Comparison of ENCODE assay signal across 8 cellular contexts in the genomic region with DNA sequence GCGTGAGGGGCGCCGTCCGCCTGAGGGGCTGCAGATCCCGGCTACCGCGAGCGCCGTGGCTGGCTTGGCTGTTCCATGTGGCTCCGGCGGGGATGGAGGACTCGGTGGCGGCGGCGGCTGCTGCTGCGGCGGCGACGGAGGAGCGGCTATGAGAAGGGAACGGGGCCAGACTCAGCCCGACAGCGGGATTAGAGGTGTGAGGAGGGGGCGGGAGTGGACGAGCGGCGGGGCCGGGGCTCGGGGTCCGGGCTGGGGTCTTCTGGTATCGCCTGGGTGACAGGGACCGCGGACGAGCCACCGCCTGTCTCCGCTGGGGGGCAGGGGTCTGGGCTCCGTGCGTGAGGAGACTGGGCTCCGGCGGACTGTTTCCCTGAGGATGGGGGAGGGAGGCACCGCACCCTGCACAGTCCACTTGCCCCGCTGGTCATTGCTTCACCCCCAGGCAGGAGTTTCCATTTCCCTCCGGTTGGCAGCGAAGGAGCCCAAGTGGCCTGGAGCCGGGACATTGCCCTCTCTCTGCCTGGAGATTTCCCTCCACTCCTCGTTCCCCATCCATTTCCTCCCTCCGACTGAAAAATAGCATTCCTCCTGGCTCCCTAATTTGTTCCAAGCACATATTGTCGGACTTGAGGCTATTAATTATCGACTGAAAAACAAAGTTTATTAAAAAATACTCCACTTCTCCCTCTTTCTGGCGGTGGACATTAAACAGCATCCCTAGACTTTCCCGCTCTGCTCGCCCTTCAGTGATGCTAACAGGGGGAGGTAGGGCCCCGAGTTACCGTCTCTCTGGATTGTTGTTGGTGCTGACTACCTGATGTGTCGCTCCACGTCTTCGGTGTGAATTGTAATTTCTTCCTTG. TPM values are rescaled to one million over a fixed set of nuclear protein-coding genes. Genes with fewer than 3 reads are reported as not detected.
DNase-seq lines count a peak whose midpoint lies in the region; ATAC-seq and TF ChIP-seq lines count a peak whose summit lies in the region.

No MANE protein-coding gene starts in this region.

- peak overlapping the region; percentile 88 for H3K4me2 ChIP-seq in KMS-11
- H3K4me2 ChIP-seq in skeletal muscle satellite cell (ENCODE audit: low read length), result peak overlapping the region; percentile 90

- intact Hi-C loops in CD8-positive, alpha-beta T cell (cut with DNase I, micrococcal nuclease), result loop anchor here (1.0 to 10.0 kb wide), 14 partner anchors 401 to 1951 kb away; a partner anchor contains a TSS

- no peaks in the 10 kb centered on the region for H4K20me1 ChIP-seq in KMS-11 (ENCODE audit: insufficient read depth)

- H3K4me3 ChIP-seq in CD8-positive, alpha-beta T cell (ENCODE audit: low read depth, low read length), result peak overlapping the region; percentile 74
- H3K4me3 ChIP-seq in KMS-11 (IDR thresholded peaks at IDR 0.05; ENCODE audit: insufficient read depth, low read depth, low read length) (peak overlapping the region; percentile 88), skeletal muscle satellite cell (ENCODE audit: low read length) (peak overlapping the region; percentile 92)

- TF ChIP-seq CTCF in CD8-positive, alpha-beta T cell (IDR thresholded peaks at IDR 0.05), result peak; percentile 25
- peak; percentile 26; the same call in 1 of the 2 replicates for TF ChIP-seq CTCF in KMS-11 (conservative IDR thresholded peaks at IDR 0.05; ENCODE audit: low read depth, low read length)

- CTCF ChIA-PET in CD8-positive, alpha-beta T cell (lab: Charles Lee), result no interaction called here

- no peaks in the 10 kb centered on the region for H3K27me3 ChIP-seq in CD8-positive, alpha-beta T cell (ENCODE audit: insufficient read depth, low read length)
- H3K27me3 ChIP-seq in KMS-11 (ENCODE audit: insufficient read depth, low read depth), result no peaks in the 10 kb centered on the region
- no peaks in the 10 kb centered on the region for H3K27me3 ChIP-seq in skeletal muscle satellite cell (ENCODE audit: control insufficient read depth, insufficient read depth, low read length)

- H3K4me3 Mint-ChIP-seq in CD8-positive, alpha-beta T cell, result peak overlapping the region; percentile 85
- H3K4me3 Mint-ChIP-seq in T-helper 17 cell (peak overlapping the region; percentile 96), immature natural killer cell (peak overlapping the region; percentile 91 to 97 (median 94))

- H3K36me3 Mint-ChIP-seq in CD8-positive, alpha-beta T cell, result peaks cover 14% of the 10 kb centered on the region
- H3K36me3 Mint-ChIP-seq in T-helper 17 cell (ENCODE audit: low read depth) (peaks cover 10% of the 10 kb centered on the region), immature natural killer cell (peaks cover 0 to 4% (median 4%) of the 10 kb centered on the region in 3 donors)

- ATAC-seq in CD8-positive, alpha-beta T cell, result peak; percentile 7
- peak; percentile 1 for ATAC-seq in GM19372 (IDR thresholded peaks at IDR 0.05; ENCODE audit: low read depth, unreplicated experiment)
- ATAC-seq in T-helper 17 cell, result peak; percentile 20
- ATAC-seq in GM21515 (IDR thresholded peaks at IDR 0.05; ENCODE audit: unreplicated experiment), result no peak

- peak overlapping the region; percentile 67; the same call in 1 of the 2 replicates for H3K9ac ChIP-seq in KMS-11
- H3K9ac ChIP-seq in skeletal muscle satellite cell (ENCODE audit: low read depth, low read length), result peak overlapping the region; percentile 84

- no peaks in the 10 kb centered on the region for H3K36me3 ChIP-seq in CD8-positive, alpha-beta T cell (ENCODE audit: insufficient read depth, low read length)
- no peaks in the 10 kb centered on the region for H3K36me3 ChIP-seq in KMS-11 (ENCODE audit: insufficient read depth)
- peaks cover 24% of the 10 kb centered on the region for H3K36me3 ChIP-seq in skeletal muscle satellite cell (ENCODE audit: insufficient read depth, low read length)

- POLR2A ChIA-PET in CD8-positive, alpha-beta T cell (lab: Charles Lee), result no interaction called here

- H3K27ac Mint-ChIP-seq in CD8-positive, alpha-beta T cell, result peak overlapping the region; percentile 73
- H3K27ac Mint-ChIP-seq in T-helper 17 cell, result peak overlapping the region; percentile 91
- peak overlapping the region; percentile 8 to 93 (median 86) for H3K27ac Mint-ChIP-seq in immature natural killer cell

- no peaks in the 10 kb centered on the region for H3K9me3 Mint-ChIP-seq in CD8-positive, alpha-beta T cell
- no peaks in the 10 kb centered on the region for H3K9me3 Mint-ChIP-seq in immature natural killer cell

- DNase-seq in CD8-positive, alpha-beta T cell, result peak in 1 of 7 experiments; percentile 46
- DNase-seq in T-helper 17 cell (peak in 1 of 3 donors; percentile 14), caudate nucleus (lab: John Stamatoyannopoulos, UW) (peak in 54 of 61 donors; percentile 6 to 85 (median 62)), immature natural killer cell (no peak)

- peaks cover 17% of the 10 kb centered on the region for H3K4me1 ChIP-seq in CD8-positive, alpha-beta T cell (ENCODE audit: insufficient read depth, low read length)
- H3K4me1 ChIP-seq in KMS-11 (ENCODE audit: low read depth, poor library complexity, severe bottlenecking) (peaks cover 32% of the 10 kb centered on the region), skeletal muscle satellite cell (ENCODE audit: control insufficient read depth, insufficient read depth, low read length) (peaks cover 23% of the 10 kb centered on the region)

- peaks cover 32% of the 10 kb centered on the region; the same call in 1 of the 2 replicates for H3K79me2 ChIP-seq in KMS-11 (ENCODE audit: insufficient read depth, low read depth)

- no peaks in the 10 kb centered on the region for H3K27me3 Mint-ChIP-seq in CD8-positive, alpha-beta T cell (ENCODE audit: low read depth)
- no peaks in the 10 kb centered on the region for H3K27me3 Mint-ChIP-seq in T-helper 17 cell
- peaks cover 2 to 4% (median 3%) of the 10 kb centered on the region in 3 donors for H3K27me3 Mint-ChIP-seq in immature natural killer cell (ENCODE audit: low read depth in 3 of 3)

- H3K27ac ChIP-seq in CD8-positive, alpha-beta T cell (ENCODE audit: low read depth, low read length), result peak overlapping the region; percentile 15
- peak overlapping the region; percentile 53 for H3K27ac ChIP-seq in KMS-11
- H3K27ac ChIP-seq in caudate nucleus (ENCODE audit: low read depth, low read length), result peak overlapping the region; percentile 81

- H3K4me1 Mint-ChIP-seq in CD8-positive, alpha-beta T cell (ENCODE audit: low read depth), result peaks cover 42% of the 10 kb centered on the region
- peaks cover 27% of the 10 kb centered on the region for H3K4me1 Mint-ChIP-seq in T-helper 17 cell
- peaks cover 30 to 36% of the 10 kb centered on the region in 2 donors for H3K4me1 Mint-ChIP-seq in immature natural killer cell

- peak overlapping the region; percentile 45; the same call in 1 of the 2 replicates for H2AFZ ChIP-seq in KMS-11 (ENCODE audit: low read depth)

- no peaks in the 10 kb centered on the region for H3K9me3 ChIP-seq in CD8-positive, alpha-beta T cell (ENCODE audit: low read length)
- H3K9me3 ChIP-seq in T-helper 17 cell (ENCODE audit: control insufficient read depth, low read length, poor library complexity, severe bottlenecking), result no peaks in the 10 kb centered on the region
- H3K9me3 ChIP-seq in skeletal muscle satellite cell (replicated peaks; ENCODE audit: low read length), result peaks cover 6% of the 10 kb centered on the region

RNA-seq across cellular contexts. Expression of a gene that starts 0.6 kb away (rescaled TPM):
- 10 to 100 TPM; 16.2 to 16.7 TPM for total RNA-seq in CD8-positive, alpha-beta T cell
- total RNA-seq in T-helper 17 cell, result 10 to 100 TPM; 24.5 to 28.2 TPM
- 10 to 100 TPM in 1 of 3 donors, 1 to 10 TPM in 2; 6.9 to 23.5 (median 9.0) TPM for polyA plus RNA-seq in immature natural killer cell
- 37.8 and 46.1 TPM in 2 replicates for total RNA-seq in skeletal muscle satellite cell (2012; rRNA removed)

Comparison
In these comparisons a context has a peak if more than half of its experiments do, and no peak if none do; other contexts are left out.
1. DNase-seq: peak in caudate nucleus (54 of 61); none in immature natural killer cell (0 of 3).
2. H3K27ac ChIP-seq: peak in every context shown above with its lines; median percentile 81 in caudate nucleus; 53 in KMS-11; 15 in CD8-positive, alpha-beta T cell.
3. Peak in every context shown above with its lines, with median percentiles within 50 percentile points of each other: H3K4me3 ChIP-seq, H3K27ac Mint-ChIP-seq and H3K4me3 Mint-ChIP-seq.